ENCODE assay signal across 8 cellular contexts in the genomic region with DNA sequence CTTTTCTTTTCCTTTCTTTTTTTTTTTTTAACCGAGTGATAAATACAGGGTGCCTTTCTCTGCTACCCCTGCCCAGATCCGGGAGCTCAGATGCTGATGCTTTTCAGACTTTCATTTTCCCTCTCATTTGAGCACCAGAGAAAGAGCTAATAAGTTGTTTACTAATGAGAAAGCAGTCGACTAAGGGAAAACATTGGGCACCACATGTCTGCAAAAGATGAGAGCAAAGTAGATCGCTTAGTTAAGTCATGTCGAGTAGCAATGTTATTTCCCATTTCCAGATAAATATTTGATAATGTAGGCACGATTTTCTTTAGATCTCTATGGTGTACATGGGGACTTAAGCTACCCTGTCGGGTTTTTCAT. TPM values are rescaled to one million over a fixed set of nuclear protein-coding genes. Genes with fewer than 3 reads are reported as not detected.
DNase-seq lines count a peak whose midpoint lies in the region; ATAC-seq and TF ChIP-seq lines count a peak whose summit lies in the region.

No MANE protein-coding gene starts in this region.

- TF ChIP-seq CTCF in activated CD8-positive, alpha-beta T cell treated with anti-CD3 and anti-CD28 coated beads for 36 hours (IDR thresholded peaks at IDR 0.05): no peak

- H3K4me1 Mint-ChIP-seq in activated CD8-positive, alpha-beta T cell treated with anti-CD3 and anti-CD28 coated beads for 36 hours (ENCODE audit: low read depth): peaks cover 26% of the 10 kb centered on the region

- no peak for ATAC-seq in activated CD8-positive, alpha-beta T cell treated with anti-CD3 and anti-CD28 coated beads for 36 hours
- ATAC-seq in HG03045 (IDR thresholded peaks at IDR 0.05; ENCODE audit: unreplicated experiment) (no peak), left lobe of liver (no peak)

- H3K27ac Mint-ChIP-seq in activated CD8-positive, alpha-beta T cell treated with anti-CD3 and anti-CD28 coated beads for 36 hours: peak overlapping the region; percentile 96

- peak overlapping the region; percentile 84 to 98 (median 89) for H3K27ac ChIP-seq in BLaER1 treated with 17β-estradiol and CSF1 and Interleukin-3, amounts not matched to agents 10 nM and 100 nM
- H3K27ac ChIP-seq in subcutaneous abdominal adipose tissue (ENCODE audit: low read depth, low read length): peak overlapping the region; percentile 97

- H3K9me3 Mint-ChIP-seq in activated CD8-positive, alpha-beta T cell treated with anti-CD3 and anti-CD28 coated beads for 36 hours: no peaks in the 10 kb centered on the region

- H3K4me3 Mint-ChIP-seq in activated CD8-positive, alpha-beta T cell treated with anti-CD3 and anti-CD28 coated beads for 36 hours: peak overlapping the region; percentile 90

- DNase-seq in H7 (peak; percentile 20), NCI-H187 (lab: John Stamatoyannopoulos, UW) (no peak), left lobe of liver (ENCODE audit: low spot score) (no peak)
- DNase-seq in activated CD8-positive, alpha-beta T cell treated with anti-CD3 and anti-CD28 coated beads for 36 hours: no peak

- peaks cover 0 to 55% (median 45%) of the 10 kb centered on the region in 11 experiments; a peak in 14 of 22 replicates for H4K20me1 ChIP-seq in BLaER1 treated with 17β-estradiol and CSF1 and Interleukin-3, amounts not matched to agents 10 nM and 100 nM

- no peaks in the 10 kb centered on the region for H3K27me3 Mint-ChIP-seq in activated CD8-positive, alpha-beta T cell treated with anti-CD3 and anti-CD28 coated beads for 36 hours

- H3K4me2 ChIP-seq in BLaER1 treated with 17β-estradiol and CSF1 and Interleukin-3, amounts not matched to agents 10 nM and 100 nM: peak overlapping the region; percentile 42 to 91 (median 83)

- H3K36me3 ChIP-seq in BLaER1 treated with 17β-estradiol and CSF1 and Interleukin-3, amounts not matched to agents 10 nM and 100 nM: peaks cover 0 to 24% (median 9%) of the 10 kb centered on the region in 11 experiments; a peak in 13 of 22 replicates
- no peaks in the 10 kb centered on the region; the same call in 1 of the 2 replicates for H3K36me3 ChIP-seq in H7 (replicated peaks; ENCODE audit: control insufficient read depth, insufficient read depth, low read length)
- no peaks in the 10 kb centered on the region for H3K36me3 ChIP-seq in subcutaneous abdominal adipose tissue (ENCODE audit: control insufficient read depth in 5 of 5, insufficient read depth in 5 of 5, low read length in 5 of 5)

- H3K9ac ChIP-seq in BLaER1 treated with 17β-estradiol and CSF1 and Interleukin-3, amounts not matched to agents 10 nM and 100 nM: peak overlapping the region; percentile 87 to 98 (median 94)
- peak overlapping the region; percentile 75 to 98 (median 93) for H3K9ac ChIP-seq in subcutaneous abdominal adipose tissue (ENCODE audit: low read length in 5 of 5)

- peaks cover 12 to 41% (median 30%) of the 10 kb centered on the region in 10 experiments for H3K4me1 ChIP-seq in BLaER1 treated with 17β-estradiol and CSF1 and Interleukin-3, amounts not matched to agents 10 nM and 100 nM
- H3K4me1 ChIP-seq in subcutaneous abdominal adipose tissue (ENCODE audit: control insufficient read depth in 5 of 5, insufficient read depth in 5 of 5, low read length in 5 of 5): peaks cover 0 to 45% (median 37%) of the 10 kb centered on the region in 5 donors

- CTCF ChIA-PET in activated CD8-positive, alpha-beta T cell treated with anti-CD3 and anti-CD28 coated beads for 36 hours (lab: Charles Lee): interaction anchor here (0.6 to 3.5 kb wide), 11 partner anchors 10 to 299 kb away, joined by 3 to 28 read pairs (median 4); no protein-coding TSS in a partner anchor

- peaks cover 2% of the 10 kb centered on the region for H3K36me3 Mint-ChIP-seq in activated CD8-positive, alpha-beta T cell treated with anti-CD3 and anti-CD28 coated beads for 36 hours (ENCODE audit: low read depth)

- no peaks in the 10 kb centered on the region for H3K9me3 ChIP-seq in BLaER1 treated with 17β-estradiol and CSF1 and Interleukin-3, amounts not matched to agents 10 nM and 100 nM (replicated peaks in 1 of 11)
- H3K9me3 ChIP-seq in iPS-18c (ENCODE audit: control insufficient read depth, insufficient read depth, low read length) (no peaks in the 10 kb centered on the region), subcutaneous abdominal adipose tissue (ENCODE audit: control insufficient read depth in 5 of 5, low read length in 5 of 5) (no peaks in the 10 kb centered on the region)

- POLR2A ChIA-PET in activated CD8-positive, alpha-beta T cell treated with anti-CD3 and anti-CD28 coated beads for 36 hours (lab: Charles Lee): interaction anchor here (1.0 to 2.7 kb wide), 5 partner anchors 12 to 206 kb away, joined by 3 to 11 read pairs (median 3); partner anchors contain the start of gene GTF2B

- H3K4me3 ChIP-seq in BLaER1 treated with 17β-estradiol and CSF1 and Interleukin-3, amounts not matched to agents 10 nM and 100 nM: peak overlapping the region; percentile 84 to 100 (median 96)
- H3K4me3 ChIP-seq in H7 (ENCODE audit: insufficient read depth, low read depth, low read length): peak overlapping the region; percentile 98
- H3K4me3 ChIP-seq in iPS-18c (ENCODE audit: insufficient read depth, low read depth, low read length): peak overlapping the region; percentile 90
- H3K4me3 ChIP-seq in subcutaneous abdominal adipose tissue (ENCODE audit: low read depth in 1 of 5, low read length in 5 of 5): peak overlapping the region; percentile 76 to 99 (median 94)

- H3K27me3 ChIP-seq in BLaER1 treated with 17β-estradiol and CSF1 and Interleukin-3, amounts not matched to agents 10 nM and 100 nM: no peaks in the 10 kb centered on the region
- H3K27me3 ChIP-seq in H7 (ENCODE audit: control insufficient read depth, insufficient read depth, low read length) (no peaks in the 10 kb centered on the region), subcutaneous abdominal adipose tissue (ENCODE audit: control insufficient read depth in 5 of 5, insufficient read depth in 4 of 5, low read length in 5 of 5) (no peaks in the 10 kb centered on the region)

- intact Hi-C loops in activated CD8-positive, alpha-beta T cell treated with anti-CD3 and anti-CD28 coated beads for 36 hours (cut with micrococcal nuclease): no loop called here

RNA-seq across cellular contexts. Expression of gene PKN2, which starts 1.1 kb away (rescaled TPM):
- total RNA-seq in H7 (2014; rRNA removed; shearing (Covaris generic)): 22.8 and 42.5 TPM in 2 replicates
- total RNA-seq in activated CD8-positive, alpha-beta T cell treated with anti-CD3 and anti-CD28 coated beads for 36 hours: 10 to 100 TPM; 18.0 to 18.1 TPM
- total RNA-seq in left lobe of liver: 12.1 TPM
